ENCODE assay signal across 1 cellular context in genomic region chr3:158097571-158098553, GRCh38.
A peak's percentile ranks its signal among the peaks of the same experiment; 100 is the strongest.
TF ChIP-seq lines count a peak whose summit lies in the region.

No MANE protein-coding gene starts in this region.

TF ChIP-seq in HepG2, 621 proteins besides CTCF, POLR2A, EP300 and RAD21 (continued from another document and continues in another):
- TF ChIP-seq TFDP2 (CRISPR knock-in tag; IDR thresholded peaks at IDR 0.05), result peak; percentile 75
- TF ChIP-seq CEBPB (IDR thresholded peaks at IDR 0.05; ENCODE audit: borderline replicate concordance, low read depth, low read length), result no peak
- peak; percentile 58; the same call in 1 of the 2 replicates for TF ChIP-seq KAT7 (CRISPR knock-in tag; IDR thresholded peaks at IDR 0.05; ENCODE audit: borderline replicate concordance)
- no peak for TF ChIP-seq MAFG (CRISPR knock-in tag; IDR thresholded peaks at IDR 0.05)
- TF ChIP-seq SNAPC5 (CRISPR knock-in tag; IDR thresholded peaks at IDR 0.05; ENCODE audit: borderline replicate concordance), result no peak; the same call in 1 of the 2 replicates
- peak; percentile 98 for TF ChIP-seq WIZ (CRISPR knock-in tag; IDR thresholded peaks at IDR 0.05)
- TF ChIP-seq AGO2 (optimal IDR thresholded peaks at IDR 0.05; ENCODE audit: low read depth, low read length), result no peak
- TF ChIP-seq ZSCAN20 (CRISPR knock-in tag; IDR thresholded peaks at IDR 0.05; ENCODE audit: borderline replicate concordance), result peak; percentile 91; the same call in 1 of the 2 replicates
- peak; percentile 45; the same call in 1 of the 2 replicates for TF ChIP-seq FOXK1 (CRISPR knock-in tag; IDR thresholded peaks at IDR 0.05; ENCODE audit: borderline replicate concordance, low read depth)
- TF ChIP-seq ZNF484 (CRISPR knock-in tag; IDR thresholded peaks at IDR 0.05; ENCODE audit: borderline replicate concordance, low read depth), result no peak; the same call in 1 of the 2 replicates
- TF ChIP-seq NRL (CRISPR knock-in tag; IDR thresholded peaks at IDR 0.05; ENCODE audit: borderline replicate concordance), result peak; percentile 90; the same call in 1 of the 2 replicates
- no peak for TF ChIP-seq SKIL (CRISPR knock-in tag; IDR thresholded peaks at IDR 0.05; ENCODE audit: borderline replicate concordance)
- TF ChIP-seq CBFB (CRISPR knock-in tag; IDR thresholded peaks at IDR 0.05), result peak; percentile 75
- no peak for TF ChIP-seq SSRP1 (CRISPR knock-in tag; IDR thresholded peaks at IDR 0.05)
- TF ChIP-seq ZNF10 (CRISPR knock-in tag; IDR thresholded peaks at IDR 0.05; ENCODE audit: borderline replicate concordance, low read depth), result no peak
- TF ChIP-seq ZNF615 (CRISPR knock-in tag; IDR thresholded peaks at IDR 0.05; ENCODE audit: borderline replicate concordance), result 0 out of 2 replicates have a peak, but pooled peaks have one; percentile 36
- peak; percentile 89 for TF ChIP-seq XBP1 (CRISPR knock-in tag; IDR thresholded peaks at IDR 0.05)
- no peak for TF ChIP-seq HDAC6 (IDR thresholded peaks at IDR 0.05; ENCODE audit: low read depth, low read length)
- TF ChIP-seq POLR2AphosphoS2 (IDR thresholded peaks at IDR 0.05; ENCODE audit: low read depth, low read length), result no peak
- peak; percentile 85 for TF ChIP-seq JUN (CRISPR knock-in tag; IDR thresholded peaks at IDR 0.05)
- peak; percentile 95 for TF ChIP-seq KMT2B (CRISPR knock-in tag; IDR thresholded peaks at IDR 0.05)
- peak; percentile 87; the same call in 1 of the 2 replicates for TF ChIP-seq CREBL2 (CRISPR knock-in tag; IDR thresholded peaks at IDR 0.05; ENCODE audit: borderline replicate concordance)
- no peak for TF ChIP-seq PRDM10 (CRISPR knock-in tag; IDR thresholded peaks at IDR 0.05; ENCODE audit: low read depth)
- TF ChIP-seq POGZ (CRISPR knock-in tag; IDR thresholded peaks at IDR 0.05), result peak; percentile 79
- peak; percentile 53; the same call in 1 of the 2 replicates for TF ChIP-seq RXRB (CRISPR knock-in tag; IDR thresholded peaks at IDR 0.05; ENCODE audit: borderline replicate concordance)
- TF ChIP-seq HMGA1 (CRISPR knock-in tag; conservative IDR thresholded peaks at IDR 0.05), result no peak
- no peak for TF ChIP-seq AKAP8 (CRISPR knock-in tag; IDR thresholded peaks at IDR 0.05)
- TF ChIP-seq CBX5 (CRISPR knock-in tag; IDR thresholded peaks at IDR 0.05; ENCODE audit: borderline replicate concordance), result 0 out of 2 replicates have a peak, but pooled peaks have one; percentile 24
- peak; percentile 75; the same call in 1 of the 2 replicates for TF ChIP-seq ZNF772 (CRISPR knock-in tag; IDR thresholded peaks at IDR 0.05)
- TF ChIP-seq ZNF264 (CRISPR knock-in tag; IDR thresholded peaks at IDR 0.05), result peak; percentile 90
- no peak for TF ChIP-seq HOXA7 (CRISPR knock-in tag; IDR thresholded peaks at IDR 0.05)
- TF ChIP-seq NR2F2 (IDR thresholded peaks at IDR 0.05; ENCODE audit: borderline replicate concordance, low read depth), result no peak
- TF ChIP-seq ZNF180 (CRISPR knock-in tag; IDR thresholded peaks at IDR 0.05; ENCODE audit: borderline replicate concordance, low read depth), result no peak; the same call in 1 of the 2 replicates
- TF ChIP-seq ZNF747 (CRISPR knock-in tag; IDR thresholded peaks at IDR 0.05; ENCODE audit: borderline replicate concordance), result peak; percentile 96
- TF ChIP-seq ZNF501 (CRISPR knock-in tag; IDR thresholded peaks at IDR 0.05), result peak; percentile 99
- no peak for TF ChIP-seq ZNF513 (CRISPR knock-in tag; conservative IDR thresholded peaks at IDR 0.05)
- TF ChIP-seq ZBTB2 (CRISPR knock-in tag; IDR thresholded peaks at IDR 0.05; ENCODE audit: low read depth), result no peak
- no peak for TF ChIP-seq CHD2 (IDR thresholded peaks at IDR 0.05; ENCODE audit: low read depth, low read length)
- 0 out of 2 replicates have a peak, but pooled peaks have one; percentile 53 for TF ChIP-seq FOSL1 (CRISPR knock-in tag; IDR thresholded peaks at IDR 0.05; ENCODE audit: borderline replicate concordance)
- peak; percentile 97 for TF ChIP-seq MXD3 (CRISPR knock-in tag; IDR thresholded peaks at IDR 0.05)
- TF ChIP-seq ZNF580 (CRISPR knock-in tag; IDR thresholded peaks at IDR 0.05; ENCODE audit: borderline replicate concordance, low read depth), result peak; percentile 88
- peak; percentile 92 for TF ChIP-seq ZBTB26 (CRISPR knock-in tag; IDR thresholded peaks at IDR 0.05; ENCODE audit: borderline replicate concordance)
- no peak for TF ChIP-seq BHLHE40 (IDR thresholded peaks at IDR 0.05; ENCODE audit: low read length)
- peak; percentile 69 for TF ChIP-seq ZBTB14 (CRISPR knock-in tag; IDR thresholded peaks at IDR 0.05)
- TF ChIP-seq ZNF331 (CRISPR knock-in tag; IDR thresholded peaks at IDR 0.05), result peak; percentile 92
- peak; percentile 89 for TF ChIP-seq ZNF564 (CRISPR knock-in tag; IDR thresholded peaks at IDR 0.05)
- peak; percentile 94 for TF ChIP-seq ZFP36L1 (CRISPR knock-in tag; IDR thresholded peaks at IDR 0.05)
- peak; percentile 71 for TF ChIP-seq PHF20 (CRISPR knock-in tag; IDR thresholded peaks at IDR 0.05)
- TF ChIP-seq EEA1 (CRISPR knock-in tag; IDR thresholded peaks at IDR 0.05; ENCODE audit: borderline replicate concordance), result peak; percentile 46; the same call in 1 of the 2 replicates
- peak; percentile 52; the same call in 1 of the 2 replicates for TF ChIP-seq SIX4 (CRISPR knock-in tag; IDR thresholded peaks at IDR 0.05)
- no peak for TF ChIP-seq LCORL (IDR thresholded peaks at IDR 0.05)
- peak; percentile 74; the same call in 1 of the 2 replicates for TF ChIP-seq LCORL (CRISPR knock-in tag; IDR thresholded peaks at IDR 0.05)
- TF ChIP-seq ZNF256 (CRISPR knock-in tag; conservative IDR thresholded peaks at IDR 0.05), result 0 out of 2 replicates have a peak, but pooled peaks have one; percentile 75
- peak; percentile 81; the same call in 1 of the 2 replicates for TF ChIP-seq POGK (CRISPR knock-in tag; conservative IDR thresholded peaks at IDR 0.05)
